ENCODE assay signal across 17 cellular contexts in genomic region chr17:55737976-55738501, GRCh38. TPM values are rescaled to one million over a fixed set of nuclear protein-coding genes. Genes with fewer than 3 reads are reported as not detected.
"Had no signal": no experiment of that assay in that cellular context is flagged by ENCODE, and none has a peak within 500 bp of the region (broad histone marks: within the 10 kb centered on the region; RNA-seq: fewer than 3 reads in every experiment).

No MANE protein-coding gene starts in this region.

- H3K9me3 ChIP-seq: gastroesophageal sphincter, left ventricle myocardium inferior, sigmoid colon, upper lobe of right lung had no signal

- H3K36me3 Mint-ChIP-seq: activated naive CD8-positive, alpha-beta T cell; brain; memory B cell had no signal

- H3K27me3 ChIP-seq: gastroesophageal sphincter, sigmoid colon, upper lobe of right lung had no signal

- ATAC-seq: gastroesophageal sphincter, upper lobe of right lung had no signal

- DNase-seq: activated B cell treated with CpG ODN at 0.5 μM for 24 hours; activated CD4-positive, alpha-beta T cell treated with anti-CD3 and anti-CD28 coated beads, Interleukin-2, amount 10 ng/mL, durations not matched to agents 7 days and 5 days; amygdala; effector memory CD4-positive, alpha-beta T cell; kidney; left ventricle myocardium inferior; sigmoid colon; stimulated activated CD4-positive, alpha-beta T cell treated with anti-CD3 and anti-CD28 coated beads, Interleukin-2, amount 100 ng/mL, for 24 hours; T-helper 9 cell; upper lobe of right lung had no signal

- H3K36me3 ChIP-seq: gastroesophageal sphincter, left ventricle myocardium inferior, sigmoid colon, upper lobe of right lung had no signal

- H3K4me1 Mint-ChIP-seq: central memory CD8-positive, alpha-beta T cell had no signal

- H3K27ac ChIP-seq: gastroesophageal sphincter, left ventricle myocardium inferior, sigmoid colon, upper lobe of right lung had no signal

- H3K27ac Mint-ChIP-seq: activated B cell treated with CpG ODN at 0.5 μM for 24 hours; activated CD4-positive, alpha-beta T cell treated with anti-CD3 and anti-CD28 coated beads, Interleukin-2, amount 10 ng/mL, durations not matched to agents 7 days and 5 days; activated naive CD8-positive, alpha-beta T cell; brain; memory B cell; nephron; stimulated activated naive CD8-positive, alpha-beta T cell treated with anti-CD3 and anti-CD28 coated beads, Interleukin-15, Interleukin-2, amounts not matched to agents 100 ng/mL and 50 ng/mL, for 24 hours had no signal

- H3K4me3 ChIP-seq: gastroesophageal sphincter, left ventricle myocardium inferior, sigmoid colon, upper lobe of right lung had no signal

- H3K4me3 Mint-ChIP-seq: activated B cell treated with CpG ODN at 0.5 μM for 24 hours; activated CD4-positive, alpha-beta T cell treated with anti-CD3 and anti-CD28 coated beads, Interleukin-2, amount 10 ng/mL, durations not matched to agents 7 days and 5 days; activated naive CD8-positive, alpha-beta T cell; brain; central memory CD8-positive, alpha-beta T cell; memory B cell; nephron; stimulated activated naive CD8-positive, alpha-beta T cell treated with anti-CD3 and anti-CD28 coated beads, Interleukin-15, Interleukin-2, amounts not matched to agents 100 ng/mL and 50 ng/mL, for 24 hours had no signal

- H3K9me3 Mint-ChIP-seq: activated B cell treated with CpG ODN at 0.5 μM for 24 hours; activated CD4-positive, alpha-beta T cell treated with anti-CD3 and anti-CD28 coated beads, Interleukin-2, amount 10 ng/mL, durations not matched to agents 7 days and 5 days; brain; central memory CD8-positive, alpha-beta T cell; memory B cell; nephron; stimulated activated naive CD8-positive, alpha-beta T cell treated with anti-CD3 and anti-CD28 coated beads, Interleukin-15, Interleukin-2, amounts not matched to agents 100 ng/mL and 50 ng/mL, for 24 hours had no signal

RNA-seq across cellular contexts. Expression of gene TMEM100, which starts 15.4 kb away (rescaled TPM):
- total RNA-seq: activated B cell treated with CpG ODN at 0.5 μM for 24 hours; activated CD4-positive, alpha-beta T cell treated with anti-CD3 and anti-CD28 coated beads, Interleukin-2, amount 10 ng/mL, durations not matched to agents 7 days and 5 days had no signal
